Comparison of ENCODE assay signal across 19 cellular contexts in genomic region chr16:87161822-87162676, GRCh38.
DNase-seq lines count a peak whose midpoint lies in the region; ATAC-seq and TF ChIP-seq lines count a peak whose summit lies in the region.
"Had no signal": no experiment of that assay in that cellular context is flagged by ENCODE, and none has a peak within 500 bp of the region (broad histone marks: within the 10 kb centered on the region; RNA-seq: fewer than 3 reads in every experiment).

No MANE protein-coding gene starts in this region.

- DNase-seq in SIG-M5 treated with dmso at 0.1 percent for 504 hours (lab: John Stamatoyannopoulos, UW; ENCODE audit: unreplicated experiment) (peak; percentile 12), SIG-M5 (lab: John Stamatoyannopoulos, UW) (no peak), A673 (ENCODE audit: low spot score) (peak; percentile 11), RPMI8226 (peak; percentile 47), erythroblast (lab: John Stamatoyannopoulos, UW) (peak; percentile 27 to 39), NCI-H345 (lab: John Stamatoyannopoulos, UW) (no peak)
- DNase-seq in effector CD4-positive, alpha-beta T cell: no peak
- DNase-seq: 8988T; DMS79 treated with DMSO at 0.1 percent for 48 hours; effector memory CD8-positive, alpha-beta T cell; islet precursor cell; retina; SJCRH30; T-helper 9 cell; transverse colon had no signal

- CTCF ChIA-PET in A673 (lab: Charles Lee): interaction anchor here (0.6 kb wide), 1 partner anchor 10 kb away, joined by 3 read pairs; no protein-coding TSS in a partner anchor

- TF ChIP-seq CTCF in A673 (conservative IDR thresholded peaks at IDR 0.05; ENCODE audit: low read depth, low read length): no peak

- H3K9me3 ChIP-seq in A673 (ENCODE audit: low read depth, low read length, poor library complexity, severe bottlenecking): no peaks in the 10 kb centered on the region
- H3K9me3 ChIP-seq: HAP-1, SJCRH30, transverse colon had no signal

- intact Hi-C loops in A673 (cut with micrococcal nuclease; ENCODE audit: unreplicated experiment): no loop called here

- H3K36me3 ChIP-seq in A673 (ENCODE audit: insufficient read depth, low read length, poor library complexity, severe bottlenecking): no peaks in the 10 kb centered on the region
- H3K36me3 ChIP-seq: cardiac muscle cell, HAP-1, SJCRH30, transverse colon had no signal

- H3K27ac ChIP-seq in A673 (ENCODE audit: low read depth, low read length, poor library complexity, severe bottlenecking): no peak overlapping the region
- H3K27ac ChIP-seq: C4-2B, cardiac muscle cell, SJCRH30, transverse colon had no signal

- H3K4me3 ChIP-seq in A673 (ENCODE audit: low read depth, low read length, poor library complexity, severe bottlenecking): no peak overlapping the region
- H3K4me3 ChIP-seq: cardiac muscle cell, HAP-1, SJCRH30, transverse colon had no signal

- no TSS peak for BruUV-seq in A673 (replicated peaks; lab: Mats Ljungman, UMichigan)

- TF ChIP-seq POLR2A in erythroblast (IDR thresholded peaks at IDR 0.05; ENCODE audit: low read length): no peak

- no peaks in the 10 kb centered on the region for H3K4me1 ChIP-seq in A673 (ENCODE audit: insufficient read depth, low read length, poor library complexity, severe bottlenecking)
- H3K4me1 ChIP-seq: HAP-1, SJCRH30, transverse colon had no signal

- peaks cover 4% of the 10 kb centered on the region for H3K27me3 ChIP-seq in A673 (replicated peaks; ENCODE audit: insufficient read depth, low read depth, low read length, poor library complexity)
- H3K27me3 ChIP-seq: cardiac muscle cell, SJCRH30 had no signal

- no peak for ATAC-seq in HG03342 (IDR thresholded peaks at IDR 0.05; ENCODE audit: unreplicated experiment)
- ATAC-seq: effector memory CD8-positive, alpha-beta T cell had no signal

- POLR2A ChIA-PET in A673 (lab: Charles Lee; ENCODE audit: low non-redundant PET): no interaction called here

Comparison
In these comparisons a context has a peak if more than half of its experiments do, and no peak if none do; other contexts are left out.
1. DNase-seq: peak in SIG-M5 treated with dmso at 0.1 percent for 504 hours (single experiment), A673 (single experiment), RPMI8226 (single experiment) and erythroblast (2 of 2); none in SIG-M5 (single experiment), effector CD4-positive, alpha-beta T cell (single experiment) and NCI-H345 (single experiment).